ENCODE assay signal across 1 cellular context in the genomic region with DNA sequence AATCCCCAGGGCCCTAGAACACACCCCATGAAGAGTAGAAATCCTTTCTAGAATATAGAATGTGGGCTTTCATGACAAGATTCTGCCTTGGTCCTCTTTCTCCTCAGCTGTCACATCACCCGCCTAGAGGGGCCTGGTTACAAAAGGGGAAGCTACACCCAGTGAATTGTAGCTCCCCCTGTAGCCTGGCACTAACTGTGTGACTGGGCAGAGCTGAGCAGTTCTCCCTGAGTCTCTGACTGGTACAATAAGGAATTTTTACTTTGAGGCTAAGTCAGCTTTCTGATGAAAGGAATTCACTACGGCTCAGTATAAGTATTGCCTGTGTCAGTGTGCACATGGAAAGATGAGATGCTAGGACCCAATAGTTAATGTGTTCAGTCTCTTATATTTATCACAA.
TF ChIP-seq lines count a peak whose summit lies in the region.

No MANE protein-coding gene starts in this region.

TF ChIP-seq in H1, 55 proteins besides CTCF, POLR2A, EP300 and RAD21:
- TF ChIP-seq SRF (IDR thresholded peaks at IDR 0.05; ENCODE audit: low read depth, low read length) = no peak
- no peak for TF ChIP-seq GABPA (IDR thresholded peaks at IDR 0.05; ENCODE audit: borderline replicate concordance, insufficient read depth, low read length)
- no peak for TF ChIP-seq ASH2L (IDR thresholded peaks at IDR 0.05; ENCODE audit: low read length)
- TF ChIP-seq FOSL1 (IDR thresholded peaks at IDR 0.05; ENCODE audit: insufficient read depth, low read depth, low read length) = no peak
- no peak for TF ChIP-seq SIN3A (conservative IDR thresholded peaks at IDR 0.05 in 1 of 2, IDR thresholded peaks at IDR 0.05 in 1 of 2; ENCODE audit: low read depth in 1 of 2, low read length in 2 of 2)
- no peak for TF ChIP-seq TEAD4 (IDR thresholded peaks at IDR 0.05; ENCODE audit: low read depth, low read length)
- no peak for TF ChIP-seq EZH2 (IDR thresholded peaks at IDR 0.05; ENCODE audit: low read depth, low read length, severe bottlenecking)
- TF ChIP-seq ATF2 (IDR thresholded peaks at IDR 0.05; ENCODE audit: low read length) = no peak
- TF ChIP-seq CREB1 (IDR thresholded peaks at IDR 0.05) = no peak
- TF ChIP-seq SIRT6 (IDR thresholded peaks at IDR 0.05; ENCODE audit: low read length) = no peak
- no peak for TF ChIP-seq CBX5 (IDR thresholded peaks at IDR 0.05; ENCODE audit: low read depth, low read length)
- no peak for TF ChIP-seq HDAC2 (IDR thresholded peaks at IDR 0.05; ENCODE audit: borderline replicate concordance in 1 of 2, low read depth in 2 of 2, low read length in 2 of 2)
TF ChIP-seq in H1: peak in this region for 0.
